Comparison of ENCODE assay signal across 8 cellular contexts in genomic region chr13:77919351-77920294, GRCh38. TPM values are rescaled to one million over a fixed set of nuclear protein-coding genes. Genes with fewer than 3 reads are reported as not detected.
A peak's percentile ranks its signal among the peaks of the same experiment; 100 is the strongest.
DNase-seq lines count a peak whose midpoint lies in the region; ATAC-seq and TF ChIP-seq lines count a peak whose summit lies in the region.

No MANE protein-coding gene starts in this region.

- no peaks in the 10 kb centered on the region for H3K4me1 ChIP-seq in right lobe of liver
- H3K4me1 ChIP-seq in thyroid gland: peaks cover 2 to 9% of the 10 kb centered on the region in 2 donors

- TF ChIP-seq CTCF in AG10803 (conservative IDR thresholded peaks at IDR 0.05; ENCODE audit: low read length): no peak
- TF ChIP-seq CTCF in HL-60 (IDR thresholded peaks at IDR 0.05; ENCODE audit: insufficient read depth, low read length): no peak
- no peak for TF ChIP-seq CTCF in coronary artery (IDR thresholded peaks at IDR 0.05)
- no peak for TF ChIP-seq CTCF in right lobe of liver (IDR thresholded peaks at IDR 0.05)
- TF ChIP-seq CTCF in thyroid gland (IDR thresholded peaks at IDR 0.05): no peak
- TF ChIP-seq CTCF in Calu3 (IDR thresholded peaks at IDR 0.05; ENCODE audit: unreplicated experiment): no peak

- no peaks in the 10 kb centered on the region for H3K27me3 Mint-ChIP-seq in Calu3 (ENCODE audit: unreplicated experiment)

- peak overlapping the region; percentile 57 for H3K4me3 ChIP-seq in AG10803 (ENCODE audit: low read length)
- peak overlapping the region; percentile 47 for H3K4me3 ChIP-seq in HL-60 (replicated peaks; ENCODE audit: insufficient read depth, low read length)
- H3K4me3 ChIP-seq in coronary artery: peak overlapping the region; percentile 77
- H3K4me3 ChIP-seq in right lobe of liver: peak overlapping the region; percentile 36 to 51 (median 46)
- peak overlapping the region in 1 of 3 donors; percentile 48 for H3K4me3 ChIP-seq in thyroid gland (replicated peaks in 1 of 3)

- ATAC-seq in right lobe of liver: peak; percentile 60 to 71 (median 67)
- ATAC-seq in HG03378 (IDR thresholded peaks at IDR 0.05; ENCODE audit: unreplicated experiment): no peak

- intact Hi-C loops in right lobe of liver (cut with DNase I) (loop anchor here in 1 of 2 donors (10.0 kb wide), 1 partner anchor 65 kb away; no protein-coding TSS in a partner anchor), thyroid gland (cut with DNase I) (no loop called here), Calu3 (cut with micrococcal nuclease; ENCODE audit: unreplicated experiment) (no loop called here)

- DNase-seq in AG10803 (ENCODE audit: low read depth) (no peak), HL-60 (ENCODE audit: low read depth in 1 of 2, low spot score in 1 of 2) (peak in 1 of 2 experiments; percentile 18), coronary artery (ENCODE audit: low spot score) (peak; percentile 74), right lobe of liver (peak; percentile 46 to 55 (median 47)), thyroid gland (peak; percentile 23 to 30), Calu3 (no peak)
- no peak for DNase-seq in activated CD8-positive, alpha-beta memory T cell treated with anti-CD3 and anti-CD28 coated beads for 24 hours

- H3K27me3 ChIP-seq in HL-60 (ENCODE audit: insufficient read depth, poor library complexity, severe bottlenecking) (peaks cover 11% of the 10 kb centered on the region), right lobe of liver (no peaks in the 10 kb centered on the region), thyroid gland (no peaks in the 10 kb centered on the region)

- H3K4me3 Mint-ChIP-seq in Calu3 (ENCODE audit: low read depth, unreplicated experiment): no peak overlapping the region

- H3K36me3 ChIP-seq in right lobe of liver (no peaks in the 10 kb centered on the region), thyroid gland (no peaks in the 10 kb centered on the region)

- TF ChIP-seq POLR2A in right lobe of liver (IDR thresholded peaks at IDR 0.05) (peak; percentile 30), thyroid gland (IDR thresholded peaks at IDR 0.05) (no peak)

- H3K9me3 ChIP-seq in right lobe of liver (no peaks in the 10 kb centered on the region), thyroid gland (no peaks in the 10 kb centered on the region)

- no peak overlapping the region for H3K27ac Mint-ChIP-seq in Calu3 (ENCODE audit: unreplicated experiment)

- H3K27ac ChIP-seq in HL-60 (replicated peaks) (no peak overlapping the region), coronary artery (peak overlapping the region in 1 of 2 donors; percentile 15), right lobe of liver (peak overlapping the region; percentile 45 to 67 (median 60)), thyroid gland (peak overlapping the region in 2 of 3 donors; percentile 55 to 84)

- no peaks in the 10 kb centered on the region for H3K9me3 Mint-ChIP-seq in Calu3 (ENCODE audit: low read depth, unreplicated experiment)

- CTCF ChIA-PET in Calu3 (lab: Charles Lee): no interaction called here

- 10% methylated on average over 34 of the region's 35 CpGs for WGBS in right lobe of liver (ENCODE audit: insufficient coverage, low coverage, low lambda C conversion rate, missing lambda C conversion rate)
- 11% methylated on average over 35 of the region's 35 CpGs for WGBS in thyroid gland, 2 donors

- H3K36me3 Mint-ChIP-seq in Calu3 (ENCODE audit: insufficient read depth, unreplicated experiment): no peaks in the 10 kb centered on the region

- H3K4me1 Mint-ChIP-seq in Calu3 (ENCODE audit: low read depth, unreplicated experiment): no peaks in the 10 kb centered on the region

- no TSS peak for BruUV-seq in Calu3 (replicated peaks; lab: Mats Ljungman, UMichigan)

RNA-seq across cellular contexts. Expression of gene EDNRB, which starts 1.0 kb away (rescaled TPM):
- total RNA-seq in right lobe of liver (10 to 100 TPM; 17.3 to 33.9 (median 23.1) TPM), thyroid gland (100 to 1,000 TPM in 1 of 4 donors, 10 to 100 TPM in 3; 29.3 to 109 (median 60.3) TPM), Calu3 (2022) (not detected in 2 replicates)

Comparison
In these comparisons a context has a peak if more than half of its experiments do, and no peak if none do; other contexts are left out.
1. DNase-seq: peak in coronary artery (single experiment), right lobe of liver (3 of 3) and thyroid gland (2 of 2); none in AG10803 (single experiment), activated CD8-positive, alpha-beta memory T cell treated with anti-CD3 and anti-CD28 coated beads for 24 hours (single experiment) and Calu3 (single experiment).
2. RNA of gene EDNRB, which starts 1.0 kb away (total RNA-seq): 29.3 to 109 TPM in thyroid gland and 17.3 to 33.9 TPM in right lobe of liver; not detected in Calu3; every median in the first group is over 10 times any median in the second.